7 cellular contexts compared by ENCODE assay signal in genomic region chr1:32073387-32074229, GRCh38. TPM values are rescaled to one million over a fixed set of nuclear protein-coding genes. Genes with fewer than 3 reads are reported as not detected.
DNase-seq lines count a peak whose midpoint lies in the region; ATAC-seq and FAIRE-seq lines count a peak whose summit lies in the region.

No MANE protein-coding gene starts in this region.

- H3K14ac ChIP-seq in neuronal stem cell (ENCODE audit: low read length), result no peak overlapping the region

- H2BK5ac ChIP-seq in neuronal stem cell (ENCODE audit: low read length), result no peak overlapping the region

- H3K79me1 ChIP-seq in neuronal stem cell (ENCODE audit: low read depth, low read length), result peaks cover 2% of the 10 kb centered on the region

- H3K36me3 ChIP-seq in NT2/D1 (ENCODE audit: insufficient read depth, insufficient read length, low read length) (peaks cover 49% of the 10 kb centered on the region), neuronal stem cell (replicated peaks in 1 of 2; ENCODE audit: control insufficient read depth in 2 of 2, insufficient read depth in 2 of 2, low read length in 2 of 2) (peaks cover 24 to 46% of the 10 kb centered on the region in 2 donors)

- peak overlapping the region; percentile 51 for H3K4me2 ChIP-seq in neuronal stem cell (ENCODE audit: insufficient read depth, low read length, poor library complexity, severe bottlenecking)

- no peak overlapping the region for H4K91ac ChIP-seq in neuronal stem cell (ENCODE audit: low read depth, low read length, poor library complexity)

- no peak overlapping the region for H2BK15ac ChIP-seq in neuronal stem cell (ENCODE audit: low read length)

- H3K23ac ChIP-seq in neuronal stem cell (ENCODE audit: low read depth, low read length, poor library complexity), result peak overlapping the region; percentile 98

- FAIRE-seq in HTR-8/SVneo (lab: Jason Lieb, UNC), result no peak

- H3K9me3 ChIP-seq in NT2/D1 (ENCODE audit: insufficient read depth, low read length) (no peaks in the 10 kb centered on the region), neuronal stem cell (replicated peaks in 1 of 2; ENCODE audit: control insufficient read depth in 2 of 2, insufficient read depth in 1 of 2, low read depth in 1 of 2, low read length in 2 of 2) (no peaks in the 10 kb centered on the region)

- H4K8ac ChIP-seq in neuronal stem cell (ENCODE audit: low read depth, low read length), result no peak overlapping the region

- WGBS in neuronal stem cell (ENCODE audit: extremely low coverage in 2 of 2, insufficient read length in 2 of 2, insufficient replicate concordance in 1 of 2), 2 donors, result no CpG with 5 or more reads among the region's 22 CpGs

- H3K27ac ChIP-seq in epithelial cell of prostate (peak overlapping the region; percentile 81), neuronal stem cell (replicated peaks; ENCODE audit: low read length) (peak overlapping the region; percentile 58)

- no peak overlapping the region for H2AK5ac ChIP-seq in neuronal stem cell (ENCODE audit: low read depth, low read length)

- H3K9ac ChIP-seq in NT2/D1 (ENCODE audit: insufficient read length, low read depth) (peak overlapping the region; percentile 83), neuronal stem cell (ENCODE audit: low read depth, low read length, poor library complexity) (peak overlapping the region; percentile 81)

- peaks cover 14% of the 10 kb centered on the region for H3K4me1 ChIP-seq in NT2/D1 (ENCODE audit: insufficient read depth, insufficient read length)
- H3K4me1 ChIP-seq in neuronal stem cell (ENCODE audit: control insufficient read depth in 2 of 2, insufficient read depth in 1 of 2, low read depth in 1 of 2, low read length in 2 of 2), result peaks cover 9 to 16% of the 10 kb centered on the region in 2 donors

- no peak overlapping the region for H3K4ac ChIP-seq in neuronal stem cell (ENCODE audit: low read length)

- ATAC-seq in GM19463 (IDR thresholded peaks at IDR 0.05; ENCODE audit: unreplicated experiment), result peak; percentile 10

- H3K4me3 ChIP-seq in NT2/D1 (ENCODE audit: insufficient read length, low read depth) (peak overlapping the region; percentile 95), neuronal stem cell (ENCODE audit: low read length in 2 of 2) (peak overlapping the region; percentile 75 to 97)

- H2AFZ ChIP-seq in neuronal stem cell (ENCODE audit: low read length), result peak overlapping the region; percentile 99

- DNase-seq in NT2/D1 (ENCODE audit: low read depth, low spot score) (no peak), epithelial cell of prostate (ENCODE audit: low read depth, low spot score) (no peak), neuronal stem cell (ENCODE audit: low spot score) (no peak), HTR-8/SVneo (ENCODE audit: insufficient read length, low spot score) (no peak), NCI-H1436 (lab: John Stamatoyannopoulos, UW) (no peak), DMS79 treated with DMSO at 0.1 percent for 48 hours (lab: John Stamatoyannopoulos, UW) (no peak)

- H3K27me3 ChIP-seq in NT2/D1 (ENCODE audit: insufficient read depth, insufficient read length) (no peaks in the 10 kb centered on the region), neuronal stem cell (ENCODE audit: control insufficient read depth in 3 of 3, insufficient read depth in 3 of 3, low read depth in 1 of 3, low read length in 3 of 3) (no peaks in the 10 kb centered on the region)

- H2BK120ac ChIP-seq in neuronal stem cell (ENCODE audit: low read depth, low read length), result no peak overlapping the region

- no peak overlapping the region for H3K18ac ChIP-seq in neuronal stem cell (ENCODE audit: low read length)

- H2BK12ac ChIP-seq in neuronal stem cell (ENCODE audit: low read length), result no peak overlapping the region

RNA-seq across cellular contexts. Expression of gene TMEM39B, which starts 0.9 kb away (rescaled TPM):
- polyA plus RNA-seq in neuronal stem cell (2013, experiment 1 of 2), result 17.3 TPM
- polyA plus RNA-seq in neuronal stem cell (2013, experiment 2 of 2), result 17.7 TPM

RNA-seq across cellular contexts. Expression of gene KPNA6, which starts 34.2 kb away (rescaled TPM):
- polyA plus RNA-seq in neuronal stem cell (2013, experiment 1 of 2), result 24.0 TPM
- polyA plus RNA-seq in neuronal stem cell (2013, experiment 2 of 2), result 24.9 TPM

RNA-seq across cellular contexts. Expression of gene KHDRBS1, which starts 59.9 kb away (rescaled TPM):
- polyA plus RNA-seq in neuronal stem cell (2013, experiment 1 of 2), result 280 TPM
- 296 TPM for polyA plus RNA-seq in neuronal stem cell (2013, experiment 2 of 2)
